Comparison of ENCODE assay signal across 20 cellular contexts in genomic region chr3:104642827-104643226, GRCh38.
"Had no signal": no experiment of that assay in that cellular context is flagged by ENCODE, and none has a peak within 500 bp of the region (broad histone marks: within the 10 kb centered on the region; RNA-seq: fewer than 3 reads in every experiment).

No MANE protein-coding gene starts in this region.

- ATAC-seq: activated CD8-positive, alpha-beta memory T cell treated with anti-CD3 and anti-CD28 coated beads, Interleukin-2, amount 10 ng/mL, durations not matched to agents 7 days and 5 days; body of pancreas; foreskin keratinocyte; left lobe of liver; right cardiac atrium had no signal

- H3K27me3 ChIP-seq: body of pancreas, foreskin keratinocyte, suprapubic skin, transverse colon, vagina had no signal

- H3K4me3 ChIP-seq: body of pancreas, prostate gland, skin epidermis, suprapubic skin, transverse colon, vagina had no signal

- H3K27ac ChIP-seq: body of pancreas, epithelial cell of prostate, foreskin keratinocyte, prostate gland, skin epidermis, suprapubic skin, transverse colon, vagina had no signal

- H3K36me3 ChIP-seq: prostate gland, suprapubic skin, transverse colon, vagina had no signal

- DNase-seq: activated CD4-positive, alpha-beta memory T cell treated with anti-CD3 and anti-CD28 coated beads, Interleukin-2, amount 10 ng/mL, durations not matched to agents 7 days and 5 days; activated CD4-positive, alpha-beta T cell treated with anti-CD3 and anti-CD28 coated beads for 48 hours; activated CD4-positive, CD25-positive, alpha-beta regulatory T cell; activated CD8-positive, alpha-beta memory T cell treated with anti-CD3 and anti-CD28 coated beads, Interleukin-2, amount 10 ng/mL, durations not matched to agents 7 days and 5 days; amniotic stem cell; body of pancreas; endodermal cell; foreskin keratinocyte; glutamatergic neuron; right cardiac atrium; stimulated activated CD4-positive, alpha-beta T cell treated with anti-CD3 and anti-CD28 coated beads, Interleukin-15, amount 100 ng/mL, for 24 hours; stimulated activated CD4-positive, alpha-beta T cell treated with anti-CD3 and anti-CD28 coated beads, Interleukin-2, amount 100 ng/mL, for 48 hours; T1000; transverse colon had no signal

- H3K4me1 ChIP-seq: body of pancreas, foreskin keratinocyte, prostate gland, suprapubic skin, transverse colon, vagina had no signal

- H3K9me3 ChIP-seq: body of pancreas, prostate gland, suprapubic skin, transverse colon, vagina had no signal
